Comparison of ENCODE assay signal across 17 cellular contexts in genomic region chr4:16779028-16779675, GRCh38.
DNase-seq lines count a peak whose midpoint lies in the region; ATAC-seq, FAIRE-seq and TF ChIP-seq lines count a peak whose summit lies in the region.
"Had no signal": no experiment of that assay in that cellular context is flagged by ENCODE, and none has a peak within 500 bp of the region (broad histone marks: within the 10 kb centered on the region; RNA-seq: fewer than 3 reads in every experiment).

No MANE protein-coding gene starts in this region.

- peak overlapping the region; percentile 3 for H3K27ac ChIP-seq in astrocyte (ENCODE audit: low read depth, low read length)
- no peak overlapping the region for H3K27ac ChIP-seq in fibroblast of lung (ENCODE audit: insufficient read depth, low read length)
- H3K27ac ChIP-seq: RWPE1, SJCRH30 had no signal

- peak; percentile 29 for FAIRE-seq in astrocyte (lab: Jason Lieb, UNC)
- FAIRE-seq: GM12891 had no signal

- no peak overlapping the region for H3K27ac Mint-ChIP-seq in astrocyte (ENCODE audit: unreplicated experiment)
- H3K27ac Mint-ChIP-seq in T-helper 17 cell: no peak overlapping the region

- H3K4me1 Mint-ChIP-seq in astrocyte (ENCODE audit: low read depth, unreplicated experiment) (peaks cover under 1% of the 10 kb centered on the region), T-helper 17 cell (no peaks in the 10 kb centered on the region)

- ATAC-seq in T-helper 17 cell (no peak), GM19397 (IDR thresholded peaks at IDR 0.05; ENCODE audit: unreplicated experiment) (no peak)

- H3K36me3 Mint-ChIP-seq in astrocyte (ENCODE audit: low read depth, unreplicated experiment) (no peaks in the 10 kb centered on the region), T-helper 17 cell (ENCODE audit: low read depth) (no peaks in the 10 kb centered on the region)

- no peak overlapping the region for H2AFZ ChIP-seq in astrocyte (ENCODE audit: low read depth, low read length)
- H2AFZ ChIP-seq in fibroblast of lung (ENCODE audit: low read length): no peak overlapping the region

- H3K27me3 ChIP-seq in astrocyte (ENCODE audit: insufficient read depth, low read length) (no peaks in the 10 kb centered on the region), fibroblast of lung (ENCODE audit: control insufficient read depth, insufficient read depth, low read length) (no peaks in the 10 kb centered on the region)

- no peaks in the 10 kb centered on the region for H3K79me2 ChIP-seq in astrocyte (ENCODE audit: insufficient read depth, low read length)
- no peaks in the 10 kb centered on the region for H3K79me2 ChIP-seq in fibroblast of lung (ENCODE audit: control insufficient read depth, insufficient read depth, low read length)

- H3K4me2 ChIP-seq in astrocyte (ENCODE audit: low read length) (peak overlapping the region; percentile 37), fibroblast of lung (ENCODE audit: extremely low read depth, insufficient read depth, low read length) (no peak overlapping the region)

- H3K9ac ChIP-seq in astrocyte (ENCODE audit: low read length) (no peak overlapping the region), fibroblast of lung (ENCODE audit: insufficient read depth, low read length) (no peak overlapping the region)

- peaks cover 9% of the 10 kb centered on the region for H3K4me1 ChIP-seq in astrocyte (ENCODE audit: insufficient read depth, low read length)
- H3K4me1 ChIP-seq in fibroblast of lung (ENCODE audit: control insufficient read depth, extremely low read depth, insufficient read depth, low read length): peaks cover 2% of the 10 kb centered on the region
- H3K4me1 ChIP-seq: SJCRH30 had no signal

- H3K4me3 Mint-ChIP-seq in astrocyte (ENCODE audit: unreplicated experiment) (no peak overlapping the region), T-helper 17 cell (no peak overlapping the region)

- H3K36me3 ChIP-seq in astrocyte (ENCODE audit: insufficient read depth, low read length) (no peaks in the 10 kb centered on the region), fibroblast of lung (ENCODE audit: control insufficient read depth, insufficient read depth, low read length) (no peaks in the 10 kb centered on the region)
- H3K36me3 ChIP-seq: SJCRH30 had no signal

- H3K27me3 Mint-ChIP-seq in astrocyte (ENCODE audit: low read depth, unreplicated experiment) (peaks cover 2% of the 10 kb centered on the region), T-helper 17 cell (no peaks in the 10 kb centered on the region)

- H3K9me3 ChIP-seq in astrocyte (ENCODE audit: insufficient read depth, low read depth, low read length): no peaks in the 10 kb centered on the region
- no peaks in the 10 kb centered on the region for H3K9me3 ChIP-seq in fibroblast of lung (ENCODE audit: control insufficient read depth, insufficient read depth, low read depth, low read length)
- no peaks in the 10 kb centered on the region for H3K9me3 ChIP-seq in T-helper 17 cell (ENCODE audit: control insufficient read depth, low read length, poor library complexity, severe bottlenecking)
- H3K9me3 ChIP-seq: SJCRH30 had no signal

- DNase-seq in EH (ENCODE audit: low read depth) (peak; percentile 76), astrocyte (ENCODE audit: low read depth) (peak; percentile 85), fibroblast of lung (ENCODE audit: low read depth in 2 of 2) (peak; percentile 57 to 89), skeletal muscle cell (ENCODE audit: low read depth) (peak; percentile 57), activated gamma-delta T cell (lab: John Stamatoyannopoulos, UW) (no peak), T-helper 17 cell (no peak)
- DNase-seq in stimulated activated naive CD4-positive, alpha-beta T cell (lab: John Stamatoyannopoulos, UW): no peak
- DNase-seq: COR-L47, GOT3, KBM-7, NCI-H1092, NCI-H345, NCI-H69, SJCRH30 had no signal

- H3K4me3 ChIP-seq in astrocyte (ENCODE audit: insufficient read depth, low read depth, low read length): no peak overlapping the region
- H3K4me3 ChIP-seq in fibroblast of lung (replicated peaks in 1 of 4; ENCODE audit: control extremely low read depth in 1 of 4, insufficient read depth in 1 of 4, low read depth in 3 of 4, low read length in 4 of 4): no peak overlapping the region
- no peak overlapping the region for H3K4me3 ChIP-seq in skeletal muscle cell (ENCODE audit: low read depth, low read length)
- H3K4me3 ChIP-seq: SJCRH30 had no signal

- no peaks in the 10 kb centered on the region for H4K20me1 ChIP-seq in astrocyte (ENCODE audit: insufficient read depth, low read length)
- H4K20me1 ChIP-seq in fibroblast of lung (ENCODE audit: control insufficient read depth, extremely low read depth, insufficient read depth, low read length): no peaks in the 10 kb centered on the region

- TF ChIP-seq CTCF in astrocyte (IDR thresholded peaks at IDR 0.05; ENCODE audit: insufficient read depth, low read depth, low read length): no peak
- no peak for TF ChIP-seq CTCF in fibroblast of lung (conservative IDR thresholded peaks at IDR 0.05 in 1 of 2, IDR thresholded peaks at IDR 0.05 in 1 of 2; ENCODE audit: low read depth in 1 of 2, low read length in 2 of 2)

- H3K9me3 Mint-ChIP-seq in astrocyte (ENCODE audit: unreplicated experiment): peaks cover 2% of the 10 kb centered on the region

Comparison
In these comparisons a context has a peak if more than half of its experiments do, and no peak if none do; other contexts are left out.
1. DNase-seq: peak in EH (single experiment), astrocyte (single experiment), fibroblast of lung (2 of 2) and skeletal muscle cell (single experiment); none in activated gamma-delta T cell (single experiment), T-helper 17 cell (0 of 3) and stimulated activated naive CD4-positive, alpha-beta T cell (0 of 6).